1 cellular context compared by ENCODE assay signal in genomic region chr1:24892188-24893153, GRCh38.
A peak's percentile ranks its signal among the peaks of the same experiment; 100 is the strongest.
TF ChIP-seq lines count a peak whose summit lies in the region.

No MANE protein-coding gene starts in this region.

TF ChIP-seq in A549, 52 proteins besides CTCF, POLR2A, EP300 and RAD21 (continued from another document):
- TF ChIP-seq, protein P1, sequence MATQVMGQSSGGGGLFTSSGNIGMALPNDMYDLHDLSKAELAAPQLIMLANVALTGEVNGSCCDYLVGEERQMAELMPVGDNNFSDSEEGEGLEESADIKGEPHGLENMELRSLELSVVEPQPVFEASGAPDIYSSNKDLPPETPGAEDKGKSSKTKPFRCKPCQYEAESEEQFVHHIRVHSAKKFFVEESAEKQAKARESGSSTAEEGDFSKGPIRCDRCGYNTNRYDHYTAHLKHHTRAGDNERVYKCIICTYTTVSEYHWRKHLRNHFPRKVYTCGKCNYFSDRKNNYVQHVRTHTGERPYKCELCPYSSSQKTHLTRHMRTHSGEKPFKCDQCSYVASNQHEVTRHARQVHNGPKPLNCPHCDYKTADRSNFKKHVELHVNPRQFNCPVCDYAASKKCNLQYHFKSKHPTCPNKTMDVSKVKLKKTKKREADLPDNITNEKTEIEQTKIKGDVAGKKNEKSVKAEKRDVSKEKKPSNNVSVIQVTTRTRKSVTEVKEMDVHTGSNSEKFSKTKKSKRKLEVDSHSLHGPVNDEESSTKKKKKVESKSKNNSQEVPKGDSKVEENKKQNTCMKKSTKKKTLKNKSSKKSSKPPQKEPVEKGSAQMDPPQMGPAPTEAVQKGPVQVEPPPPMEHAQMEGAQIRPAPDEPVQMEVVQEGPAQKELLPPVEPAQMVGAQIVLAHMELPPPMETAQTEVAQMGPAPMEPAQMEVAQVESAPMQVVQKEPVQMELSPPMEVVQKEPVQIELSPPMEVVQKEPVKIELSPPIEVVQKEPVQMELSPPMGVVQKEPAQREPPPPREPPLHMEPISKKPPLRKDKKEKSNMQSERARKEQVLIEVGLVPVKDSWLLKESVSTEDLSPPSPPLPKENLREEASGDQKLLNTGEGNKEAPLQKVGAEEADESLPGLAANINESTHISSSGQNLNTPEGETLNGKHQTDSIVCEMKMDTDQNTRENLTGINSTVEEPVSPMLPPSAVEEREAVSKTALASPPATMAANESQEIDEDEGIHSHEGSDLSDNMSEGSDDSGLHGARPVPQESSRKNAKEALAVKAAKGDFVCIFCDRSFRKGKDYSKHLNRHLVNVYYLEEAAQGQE (IDR thresholded peaks at IDR 0.05): no peak
- TF ChIP-seq NR3C1 (IDR thresholded peaks at IDR 0.05) (no peak), RFX5 (IDR thresholded peaks at IDR 0.05) (no peak), FOSL2 (IDR thresholded peaks at IDR 0.05) (no peak), FOSL2 (CRISPR knock-in tag; IDR thresholded peaks at IDR 0.05) (no peak), CEBPB (IDR thresholded peaks at IDR 0.05) (0 out of 4 replicates have a peak, but pooled peaks of 1 of the 2 experiments have one; percentile 7), HOXB5 (CRISPR knock-in tag; IDR thresholded peaks at IDR 0.05) (no peak), MAX (IDR thresholded peaks at IDR 0.05) (no peak)
